ENCODE assay signal across 8 cellular contexts in the genomic region with DNA sequence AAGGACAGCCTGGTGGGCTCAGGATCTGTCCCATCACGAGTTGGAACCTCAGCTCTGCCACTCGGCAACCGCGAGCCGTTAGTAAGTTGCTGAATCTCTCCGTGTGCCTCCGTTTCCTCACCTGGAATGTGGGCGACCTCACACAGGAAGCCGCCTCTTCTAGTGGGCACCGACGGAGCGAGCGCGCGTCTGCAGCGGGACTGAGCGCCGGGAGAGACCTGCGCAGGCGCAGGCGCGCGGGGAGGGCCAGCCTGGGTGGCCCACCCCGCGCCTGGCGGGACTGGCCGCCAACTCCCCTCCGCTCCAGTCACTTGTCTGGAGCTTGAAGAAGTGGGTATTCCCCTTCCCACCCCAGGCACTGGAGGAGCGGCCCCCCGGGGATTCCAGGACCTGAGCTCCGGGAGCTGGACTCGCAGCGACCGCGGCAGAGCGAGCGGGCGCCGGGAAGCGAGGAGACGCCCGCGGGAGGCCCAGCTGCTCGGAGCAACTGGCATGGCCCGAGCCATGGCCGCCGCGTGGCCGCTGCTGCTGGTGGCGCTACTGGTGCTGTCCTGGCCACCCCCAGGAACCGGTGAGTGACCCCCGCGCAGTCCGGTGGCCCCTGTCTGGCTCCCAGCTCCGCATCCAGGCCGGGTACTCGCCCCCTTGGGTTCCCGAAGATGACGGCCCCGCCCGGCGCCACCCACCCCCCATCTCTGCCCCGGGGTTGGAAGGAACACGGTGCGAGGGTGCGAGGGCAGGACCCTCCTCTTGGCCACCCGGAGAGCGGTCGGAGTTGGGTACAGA.
DNase-seq lines count a peak whose midpoint lies in the region; ATAC-seq and TF ChIP-seq lines count a peak whose summit lies in the region.

A gene with protein sequence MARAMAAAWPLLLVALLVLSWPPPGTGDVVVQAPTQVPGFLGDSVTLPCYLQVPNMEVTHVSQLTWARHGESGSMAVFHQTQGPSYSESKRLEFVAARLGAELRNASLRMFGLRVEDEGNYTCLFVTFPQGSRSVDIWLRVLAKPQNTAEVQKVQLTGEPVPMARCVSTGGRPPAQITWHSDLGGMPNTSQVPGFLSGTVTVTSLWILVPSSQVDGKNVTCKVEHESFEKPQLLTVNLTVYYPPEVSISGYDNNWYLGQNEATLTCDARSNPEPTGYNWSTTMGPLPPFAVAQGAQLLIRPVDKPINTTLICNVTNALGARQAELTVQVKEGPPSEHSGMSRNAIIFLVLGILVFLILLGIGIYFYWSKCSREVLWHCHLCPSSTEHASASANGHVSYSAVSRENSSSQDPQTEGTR (plus strand): TSS at position 306 of the 786 bp plus-strand sequence. CDS start 187 bp downstream, at position 493.

- H3K9me3 ChIP-seq in SK-N-MC (ENCODE audit: low read depth, low read length): no peaks in the 10 kb centered on the region

- H3K4me3 ChIP-seq in LNCaP clone FGC (ENCODE audit: low read depth, low read length): peak within 1 kb of the TSS; percentile 59
- H3K4me3 ChIP-seq in SK-N-MC: peak within 1 kb of the TSS; percentile 80
- peak within 1 kb of the TSS; percentile 87 for H3K4me3 ChIP-seq in astrocyte of the spinal cord (ENCODE audit: low read depth, low read length)

- H3K9ac ChIP-seq in SK-N-MC (ENCODE audit: insufficient read length): peak within 1 kb of the TSS; percentile 78

- peaks cover 16% of the 10 kb centered on the region for H3K36me3 ChIP-seq in SK-N-MC (ENCODE audit: insufficient read depth, low read length)

- in situ Hi-C loops in astrocyte of the spinal cord (cut with HindIII; ENCODE audit: low sequenced_read_pairs): no loop called here

- no peak for ATAC-seq in GM21526 (IDR thresholded peaks at IDR 0.05; ENCODE audit: low FRiP score, unreplicated experiment)

- intact Hi-C loops in posterior cingulate gyrus (cut with DNase I): no loop called here

- no peak within 1 kb of the TSS for H3K27ac ChIP-seq in SK-N-MC

- DNase-seq in D341Med (ENCODE audit: low spot score) (peak; percentile 96), LNCaP clone FGC (ENCODE audit: low read depth) (no peak), SK-N-MC (ENCODE audit: low read depth, low spot score) (no peak), astrocyte of the spinal cord (ENCODE audit: low read depth, low spot score) (peak; percentile 76), hepatic stellate cell (ENCODE audit: low spot score) (peak; percentile 93), posterior cingulate gyrus (peak; percentile 36 to 94 (median 64)), NCI-H187 (lab: John Stamatoyannopoulos, UW) (no peak)

- no peak for TF ChIP-seq CTCF in LNCaP clone FGC (IDR thresholded peaks at IDR 0.05; ENCODE audit: control insufficient read depth, extremely low read depth, insufficient read depth)
- no peak for TF ChIP-seq CTCF in astrocyte of the spinal cord (IDR thresholded peaks at IDR 0.05; ENCODE audit: low read depth, low read length)

Comparison
In these comparisons a context has a peak if more than half of its experiments do, and no peak if none do; other contexts are left out.
1. DNase-seq: peak in D341Med (single experiment), astrocyte of the spinal cord (single experiment), hepatic stellate cell (single experiment) and posterior cingulate gyrus (10 of 10); none in LNCaP clone FGC (single experiment), SK-N-MC (single experiment) and NCI-H187 (0 of 2).
2. Peak in every context shown above with its lines, with median percentiles within 50 percentile points of each other: H3K4me3 ChIP-seq.